Comparison of ENCODE assay signal across 8 cellular contexts in the genomic region with DNA sequence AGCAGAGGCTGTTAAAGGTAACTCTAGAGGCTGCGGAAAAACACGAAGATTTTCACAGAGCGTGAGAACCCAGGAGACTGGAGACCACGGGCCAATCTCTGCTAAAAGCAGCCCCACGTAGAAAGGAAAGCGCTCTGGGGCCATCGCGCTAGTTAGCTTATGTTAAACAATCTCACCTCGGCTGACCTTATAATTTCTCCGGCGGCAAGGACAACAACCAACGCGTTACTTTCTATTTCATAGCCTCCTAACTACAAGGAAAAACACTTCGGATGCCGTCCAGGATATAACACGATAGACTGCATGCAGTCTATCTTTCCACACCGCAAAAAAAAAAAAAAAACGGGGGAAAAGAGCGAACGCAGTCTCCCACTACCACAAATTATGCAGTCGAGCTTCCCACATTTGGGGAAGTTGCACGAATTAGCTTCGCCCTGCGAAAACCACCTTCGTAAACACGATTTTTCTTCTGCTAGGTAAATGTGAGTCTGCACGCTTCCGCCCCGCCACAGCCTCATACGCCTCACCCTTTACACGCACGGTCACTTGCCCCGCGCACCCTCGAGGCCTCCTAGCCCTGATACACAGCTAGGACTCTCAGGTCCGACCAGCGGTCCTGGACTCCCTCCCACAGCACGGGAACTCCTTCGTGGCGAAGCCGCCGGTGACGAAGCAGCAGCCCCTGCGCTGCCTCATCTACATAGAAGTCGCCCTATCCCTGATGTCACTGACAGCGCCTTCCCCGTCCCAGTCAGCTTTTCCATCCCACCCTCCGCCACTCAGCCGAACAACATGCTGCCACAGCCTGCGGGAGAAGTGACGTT.
DNase-seq lines count a peak whose midpoint lies in the region; ATAC-seq and TF ChIP-seq lines count a peak whose summit lies in the region.

No MANE protein-coding gene starts in this region.

- peak; percentile 92 for DNase-seq in Daoy (ENCODE audit: low read depth)
- peak; percentile 84 for DNase-seq in MM.1S
- peak; percentile 73 for DNase-seq in astrocyte of the cerebellum (ENCODE audit: low read depth)
- peak; percentile 85 for DNase-seq in iPS DF 19.7 (ENCODE audit: low read depth, low spot score)
- peak; percentile 72 for DNase-seq in sciatic nerve (ENCODE audit: low spot score)
- no peak for DNase-seq in OCI-M2 (lab: John Stamatoyannopoulos, UW; ENCODE audit: unreplicated experiment)

- peak overlapping the region; percentile 97 for H3K9ac ChIP-seq in MM.1S (ENCODE audit: low read length)

- no peak for TF ChIP-seq CTCF in MM.1S (IDR thresholded peaks at IDR 0.05; ENCODE audit: low read length)
- no peak for TF ChIP-seq CTCF in astrocyte of the cerebellum (IDR thresholded peaks at IDR 0.05; ENCODE audit: low read depth, low read length, missing control alignments)

- no peaks in the 10 kb centered on the region for H4K20me1 ChIP-seq in MM.1S (ENCODE audit: insufficient read depth, low read length)

- peak overlapping the region; percentile 89 for H3K4me2 ChIP-seq in MM.1S (ENCODE audit: low read depth, low read length)

- H3K4me3 Mint-ChIP-seq in T-helper 1 cell treated with Interleukin-12 subunit alpha and Interleukin-12 subunit beta and Interleukin-4 antibody, amounts not matched to agents 30 μg/mL and 1 μg/mL, for 36 hours, result peak overlapping the region; percentile 98

- intact Hi-C loops in sciatic nerve (cut with DNase I), result no loop called here

- no peaks in the 10 kb centered on the region for H3K9me2 ChIP-seq in MM.1S (replicated peaks; ENCODE audit: insufficient read depth, low read length)

- peak overlapping the region; percentile 100 for H3K27ac Mint-ChIP-seq in T-helper 1 cell treated with Interleukin-12 subunit alpha and Interleukin-12 subunit beta and Interleukin-4 antibody, amounts not matched to agents 30 μg/mL and 1 μg/mL, for 36 hours

- peaks cover 16% of the 10 kb centered on the region; the same call in 1 of the 2 replicates for H3K27me3 ChIP-seq in MM.1S (replicated peaks; ENCODE audit: insufficient read depth, low read length)

- H3F3A ChIP-seq in MM.1S (ENCODE audit: insufficient read depth, low read length), result peaks cover 10% of the 10 kb centered on the region

- in situ Hi-C loops in astrocyte of the cerebellum (cut with HindIII; ENCODE audit: low sequenced_read_pairs), result no loop called here

- H3K4me1 Mint-ChIP-seq in T-helper 1 cell treated with Interleukin-12 subunit alpha and Interleukin-12 subunit beta and Interleukin-4 antibody, amounts not matched to agents 30 μg/mL and 1 μg/mL, for 36 hours (ENCODE audit: low read depth), result peaks cover 30% of the 10 kb centered on the region

- peak; percentile 59 for ATAC-seq in GM21825 (IDR thresholded peaks at IDR 0.05; ENCODE audit: unreplicated experiment)
- ATAC-seq in sciatic nerve, result peak; percentile 93

- H3K4me3 ChIP-seq in MM.1S (ENCODE audit: low read length) (peak overlapping the region; percentile 83), astrocyte of the cerebellum (ENCODE audit: low read depth, low read length) (peak overlapping the region; percentile 45)

- H3K36me3 Mint-ChIP-seq in T-helper 1 cell treated with Interleukin-12 subunit alpha and Interleukin-12 subunit beta and Interleukin-4 antibody, amounts not matched to agents 30 μg/mL and 1 μg/mL, for 36 hours (ENCODE audit: low read depth), result peaks cover 8% of the 10 kb centered on the region

- no peaks in the 10 kb centered on the region for H3K9me3 ChIP-seq in MM.1S (replicated peaks; ENCODE audit: insufficient read depth, low read length)

- H3K27ac ChIP-seq in MM.1S (ENCODE audit: low read length), result peak overlapping the region; percentile 71

- H3K36me3 ChIP-seq in MM.1S (replicated peaks; ENCODE audit: insufficient read depth, low read length), result no peaks in the 10 kb centered on the region

- 0 out of 2 replicates have a peak, but pooled peaks cover 3% of the 10 kb centered on the region for H3K4me1 ChIP-seq in MM.1S (ENCODE audit: low read length)

- H2AFZ ChIP-seq in MM.1S (ENCODE audit: low read length), result peak overlapping the region; percentile 86

- H3K27me3 Mint-ChIP-seq in T-helper 1 cell treated with Interleukin-12 subunit alpha and Interleukin-12 subunit beta and Interleukin-4 antibody, amounts not matched to agents 30 μg/mL and 1 μg/mL, for 36 hours (ENCODE audit: low read depth), result peaks cover 92% of the 10 kb centered on the region

- no peaks in the 10 kb centered on the region for H3K9me3 Mint-ChIP-seq in T-helper 1 cell treated with Interleukin-12 subunit alpha and Interleukin-12 subunit beta and Interleukin-4 antibody, amounts not matched to agents 30 μg/mL and 1 μg/mL, for 36 hours

- H3K79me2 ChIP-seq in MM.1S (ENCODE audit: low read length), result no peaks in the 10 kb centered on the region
